9 cellular contexts compared by ENCODE assay signal in genomic region chr9:18393340-18394130, GRCh38.
DNase-seq lines count a peak whose midpoint lies in the region; ATAC-seq and TF ChIP-seq lines count a peak whose summit lies in the region.
"Had no signal": no experiment of that assay in that cellular context is flagged by ENCODE, and none has a peak within 500 bp of the region (broad histone marks: within the 10 kb centered on the region; RNA-seq: fewer than 3 reads in every experiment).

No MANE protein-coding gene starts in this region.

- CTCF ChIA-PET in RWPE1 (lab: Yijun Ruan, JAX): interaction anchor here (0.7 kb wide), 1 partner anchor 16 kb away, joined by 3 read pairs; no protein-coding TSS in a partner anchor
- CTCF ChIA-PET in activated naive CD4-positive, alpha-beta T cell treated with anti-CD3 and anti-CD28 coated beads for 36 hours (lab: Charles Lee): interaction anchor here (1.4 kb wide), 1 partner anchor 49 kb away, joined by 4 read pairs; no protein-coding TSS in a partner anchor

- no peak overlapping the region for H3K4me3 Mint-ChIP-seq in activated naive CD4-positive, alpha-beta T cell treated with anti-CD3 and anti-CD28 coated beads for 36 hours
- H3K4me3 Mint-ChIP-seq: naive B cell had no signal

- H3K27ac Mint-ChIP-seq in activated naive CD4-positive, alpha-beta T cell treated with anti-CD3 and anti-CD28 coated beads for 36 hours: no peak overlapping the region
- H3K27ac Mint-ChIP-seq: naive B cell had no signal

- POLR2A ChIA-PET in RWPE1 (lab: Yijun Ruan, JAX; ENCODE audit: low non-redundant PET): no interaction called here

- TF ChIP-seq CTCF in RWPE1 (conservative IDR thresholded peaks at IDR 0.05; ENCODE audit: low read depth): no peak

- H3K27ac ChIP-seq in RWPE1 (no peak overlapping the region), skeletal muscle tissue (ENCODE audit: low read depth, low read length) (peak overlapping the region; percentile 74)

- H3K27me3 Mint-ChIP-seq in activated naive CD4-positive, alpha-beta T cell treated with anti-CD3 and anti-CD28 coated beads for 36 hours (ENCODE audit: low read depth): peaks cover 2% of the 10 kb centered on the region
- H3K27me3 Mint-ChIP-seq: naive B cell had no signal

- H3K36me3 Mint-ChIP-seq in activated naive CD4-positive, alpha-beta T cell treated with anti-CD3 and anti-CD28 coated beads for 36 hours (ENCODE audit: low read depth): no peaks in the 10 kb centered on the region
- H3K36me3 Mint-ChIP-seq: naive B cell had no signal

- H3K4me3 ChIP-seq in skeletal muscle tissue (ENCODE audit: low read length in 3 of 3): no peak overlapping the region

- H3K9me3 Mint-ChIP-seq in activated naive CD4-positive, alpha-beta T cell treated with anti-CD3 and anti-CD28 coated beads for 36 hours: no peaks in the 10 kb centered on the region
- H3K9me3 Mint-ChIP-seq: naive B cell had no signal

- intact Hi-C loops in activated naive CD4-positive, alpha-beta T cell treated with anti-CD3 and anti-CD28 coated beads for 36 hours (cut with micrococcal nuclease): no loop called here

- no peaks in the 10 kb centered on the region for H3K4me1 Mint-ChIP-seq in activated naive CD4-positive, alpha-beta T cell treated with anti-CD3 and anti-CD28 coated beads for 36 hours (ENCODE audit: low read depth)
- H3K4me1 Mint-ChIP-seq: naive B cell had no signal

- ATAC-seq in GM21526 (IDR thresholded peaks at IDR 0.05; ENCODE audit: low FRiP score, unreplicated experiment): no peak
- ATAC-seq in HG03159 (IDR thresholded peaks at IDR 0.05; ENCODE audit: unreplicated experiment): no peak

- H3K4me1 ChIP-seq in skeletal muscle tissue (ENCODE audit: control insufficient read depth in 3 of 3, insufficient read depth in 3 of 3, low read length in 3 of 3): peaks cover 0 to 4% (median 2%) of the 10 kb centered on the region in 3 donors

- H3K36me3 ChIP-seq in skeletal muscle tissue (ENCODE audit: control insufficient read depth in 3 of 3, insufficient read depth in 3 of 3, low read length in 3 of 3): no peaks in the 10 kb centered on the region

- DNase-seq in A172 (ENCODE audit: low spot score): peak; percentile 97
- DNase-seq in KBM-7: peak; percentile 7
- DNase-seq in RWPE1 (ENCODE audit: low spot score): peak; percentile 82
- DNase-seq in glomerular endothelial cell (ENCODE audit: extremely low read depth, low read depth, low spot score): peak; percentile 99
- no peak for DNase-seq in activated naive CD4-positive, alpha-beta T cell treated with anti-CD3 and anti-CD28 coated beads for 36 hours
- DNase-seq: naive B cell had no signal

- H3K27me3 ChIP-seq in skeletal muscle tissue (ENCODE audit: control insufficient read depth in 3 of 3, insufficient read depth in 3 of 3, low read length in 3 of 3): no peaks in the 10 kb centered on the region

- H3K9me3 ChIP-seq in skeletal muscle tissue (ENCODE audit: control insufficient read depth in 3 of 3, low read length in 3 of 3): no peaks in the 10 kb centered on the region

- in situ Hi-C loops in KBM-7 (cut with MboI; ENCODE audit: low pct_unique_long_range_greater_than_20kb, low sequenced_read_pairs): no loop called here

- no peak overlapping the region for H3K9ac ChIP-seq in skeletal muscle tissue (ENCODE audit: low read depth in 1 of 3, low read length in 3 of 3)
